ENCODE assay signal across 1 cellular context in the genomic region with DNA sequence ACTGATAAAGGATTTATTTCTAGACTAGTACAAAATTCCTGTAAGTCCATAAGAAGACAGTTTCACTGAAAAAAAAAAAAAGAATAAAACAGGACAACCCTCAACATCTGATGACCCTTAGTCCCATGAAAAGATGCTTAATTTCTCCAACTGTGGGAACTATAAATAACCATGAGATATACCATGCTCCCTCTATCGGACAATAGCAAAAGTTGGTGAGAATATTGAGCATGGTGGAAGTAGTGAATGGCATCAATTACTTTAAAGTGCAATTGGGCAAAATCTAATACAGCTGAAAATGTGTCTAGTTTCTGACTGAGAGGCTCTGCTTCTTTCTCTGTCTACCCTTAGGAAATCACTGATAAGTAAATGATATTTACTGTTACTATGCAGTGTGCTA.
TF ChIP-seq lines count a peak whose summit lies in the region.

No MANE protein-coding gene starts in this region.

TF ChIP-seq in IMR-90, 13 proteins besides CTCF, POLR2A, EP300 and RAD21 (continued from another document):
- TF ChIP-seq, protein P1, sequence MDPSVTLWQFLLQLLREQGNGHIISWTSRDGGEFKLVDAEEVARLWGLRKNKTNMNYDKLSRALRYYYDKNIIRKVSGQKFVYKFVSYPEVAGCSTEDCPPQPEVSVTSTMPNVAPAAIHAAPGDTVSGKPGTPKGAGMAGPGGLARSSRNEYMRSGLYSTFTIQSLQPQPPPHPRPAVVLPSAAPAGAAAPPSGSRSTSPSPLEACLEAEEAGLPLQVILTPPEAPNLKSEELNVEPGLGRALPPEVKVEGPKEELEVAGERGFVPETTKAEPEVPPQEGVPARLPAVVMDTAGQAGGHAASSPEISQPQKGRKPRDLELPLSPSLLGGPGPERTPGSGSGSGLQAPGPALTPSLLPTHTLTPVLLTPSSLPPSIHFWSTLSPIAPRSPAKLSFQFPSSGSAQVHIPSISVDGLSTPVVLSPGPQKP (IDR thresholded peaks at IDR 0.05; ENCODE audit: borderline replicate concordance, low read depth, low read length), result no peak
- no peak for TF ChIP-seq MAZ (IDR thresholded peaks at IDR 0.05; ENCODE audit: borderline replicate concordance, low read depth, low read length)
TF ChIP-seq in IMR-90: peak in this region for 1.
